29 cellular contexts compared by ENCODE assay signal in the genomic region with DNA sequence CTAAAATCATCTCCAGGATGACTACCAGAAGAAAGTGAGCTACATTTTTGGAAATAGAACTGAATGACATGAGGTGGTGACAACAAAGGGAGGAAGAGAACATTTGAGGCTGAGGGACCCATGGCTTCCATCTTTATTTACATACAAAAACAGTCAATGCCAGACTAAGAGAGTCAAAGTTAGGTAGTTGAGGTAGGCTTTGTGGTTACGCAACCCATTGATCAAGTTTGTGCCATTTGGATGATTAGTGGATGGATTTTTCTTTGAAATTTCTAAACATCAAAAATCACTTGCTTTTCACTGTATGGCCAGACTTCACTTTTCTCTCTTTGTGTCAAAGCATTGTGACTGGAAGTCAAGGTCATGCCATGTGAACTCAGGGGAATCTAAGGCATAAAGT. TPM values are rescaled to one million over a fixed set of nuclear protein-coding genes. Genes with fewer than 3 reads are reported as not detected.
"Had no signal": no experiment of that assay in that cellular context is flagged by ENCODE, and none has a peak within 500 bp of the region (broad histone marks: within the 10 kb centered on the region; RNA-seq: fewer than 3 reads in every experiment).

No MANE protein-coding gene starts in this region.

- H3K36me3 ChIP-seq: stomach, suprapubic skin, thoracic aorta, thyroid gland, tibial artery, tibial nerve, transverse colon, upper lobe of left lung, upper lobe of right lung, uterus, vagina had no signal

- ATAC-seq: stimulated activated effector memory CD8-positive, alpha-beta T cell treated with anti-CD3 and anti-CD28 coated beads, Interleukin-12 subunit alpha, Interleukin-12 subunit beta, amount 100 ng/mL, for 72 hours; stimulated activated memory B cell treated with anti-CD40 and anti-IgM and Interleukin-4, amounts not matched to agents 10 μg/mL and 1 μg/mL and 100 μg/mL, for 72 hours; stimulated activated naive B cell treated with anti-CD40 and anti-IgM and Interleukin-4, amounts not matched to agents 10 μg/mL and 1 μg/mL and 100 μg/mL, for 72 hours; stimulated activated naive CD8-positive, alpha-beta T cell treated with anti-CD3 and anti-CD28 coated beads, Interleukin-15, amount 100 ng/mL, for 72 hours; stimulated activated naive CD8-positive, alpha-beta T cell treated with anti-CD3 and anti-CD28 coated beads, Interleukin-15, Interleukin-2, amounts not matched to agents 100 U/mL and 50 U/mL, for 24 hours; upper lobe of right lung had no signal

- H3K27ac ChIP-seq: stomach, suprapubic skin, testis, thoracic aorta, thyroid gland, tibial artery, tibial nerve, transverse colon, upper lobe of left lung, upper lobe of right lung, uterus, vagina had no signal

- H3K9me3 ChIP-seq: stomach, suprapubic skin, testis, thoracic aorta, thyroid gland, tibial artery, tibial nerve, transverse colon, upper lobe of left lung, upper lobe of right lung, uterus, vagina had no signal

- H3K4me3 ChIP-seq: stomach, suprapubic skin, testis, thoracic aorta, thyroid gland, tibial artery, tibial nerve, transverse colon, upper lobe of left lung, upper lobe of right lung, uterus, vagina had no signal

- DNase-seq: stimulated activated CD4-positive, alpha-beta T cell treated with anti-CD3 and anti-CD28 coated beads, Interleukin-2, amount 100 ng/mL, for 48 hours; stimulated activated CD4-positive, alpha-beta T cell treated with anti-CD3 and anti-CD28 coated beads, Interleukin-4, amount 100 ng/mL, for 1 hour; stimulated activated CD4-positive, alpha-beta T cell treated with anti-CD3 and anti-CD28 coated beads, Interleukin-4, amount 100 ng/mL, for 24 hours; stimulated activated CD4-positive, alpha-beta T cell treated with anti-CD3 and anti-CD28 coated beads, Interleukin-4, amount 100 ng/mL, for 4 hours; stimulated activated CD8-positive, alpha-beta memory T cell treated with anti-CD3 and anti-CD28 coated beads, Interleukin-4, amount 100 ng/mL, for 48 hours; stimulated activated naive B cell treated with anti-CD40 and anti-IgM and Interleukin-4, amounts not matched to agents 10 μg/mL and 1 μg/mL and 100 μg/mL, for 72 hours; stimulated activated naive CD4-positive, alpha-beta T cell; stimulated activated naive CD4-positive, alpha-beta T cell treated with Interleukin-2 at 50 U/mL for 16 hours; stimulated activated naive CD8-positive, alpha-beta T cell treated with anti-CD3 and anti-CD28 coated beads, Interleukin-15, amount 100 ng/mL, for 72 hours; stimulated activated naive CD8-positive, alpha-beta T cell treated with anti-CD3 and anti-CD28 coated beads, Interleukin-15, Interleukin-2, amounts not matched to agents 100 U/mL and 50 U/mL, for 24 hours; stomach; substantia nigra; testis; thyroid gland; tibial artery; transverse colon; trophoblast cell; upper lobe of left lung; upper lobe of right lung; uterus had no signal

- H3K27me3 ChIP-seq: stomach, suprapubic skin, testis, thyroid gland, tibial artery, tibial nerve, transverse colon, upper lobe of left lung, upper lobe of right lung, uterus, vagina had no signal

- H3K4me1 ChIP-seq: stomach, suprapubic skin, testis, thyroid gland, tibial artery, tibial nerve, transverse colon, upper lobe of left lung, upper lobe of right lung, uterus, vagina had no signal

- FAIRE-seq: urothelium cell line had no signal

RNA-seq across cellular contexts. Expression of a gene that starts 22.9 kb away (rescaled TPM):
- total RNA-seq: subcutaneous adipose tissue, suprapubic skin, thoracic aorta, transverse colon, upper lobe of right lung, ureter, vagina had no signal
